In genomic region chr12:31325877-31326631, GRCh38 we compare ENCODE assay signal across 8 cellular contexts. TPM values are rescaled to one million over a fixed set of nuclear protein-coding genes. Genes with fewer than 3 reads are reported as not detected.
DNase-seq lines count a peak whose midpoint lies in the region; ATAC-seq and TF ChIP-seq lines count a peak whose summit lies in the region.

TSS of gene SINHCAF (minus strand) at chr12:31326150. CDS start at chr12:31298204, 27,946 bp downstream.

- H3K9me2 ChIP-seq in SK-N-SH: no peaks in the 10 kb centered on the region

- ATAC-seq in HG02571 (IDR thresholded peaks at IDR 0.05; ENCODE audit: unreplicated experiment): peak; percentile 46

- H3K27me3 ChIP-seq in SK-N-SH (ENCODE audit: insufficient read depth) (no peaks in the 10 kb centered on the region), suprapubic skin (no peaks in the 10 kb centered on the region)

- TF ChIP-seq CTCF in SK-N-SH (IDR thresholded peaks at IDR 0.05) (no peak), suprapubic skin (IDR thresholded peaks at IDR 0.05) (no peak)

- H3K4me1 ChIP-seq in SK-N-SH (ENCODE audit: control insufficient read depth in 1 of 2, insufficient read depth in 2 of 2, low read depth in 1 of 2, low read length in 1 of 2): peaks cover 4 to 20% of the 10 kb centered on the region in 2 experiments; a peak in 3 of 4 replicates
- H3K4me1 ChIP-seq in suprapubic skin: peaks cover 24% of the 10 kb centered on the region

- POLR2A ChIA-PET in SK-N-SH (lab: Yijun Ruan, JAX): interaction anchor here (0.6 to 0.9 kb wide), 5 partner anchors 19 to 488 kb away, joined by 3 to 4 read pairs (median 3); no protein-coding TSS in a partner anchor

- H4K20me1 ChIP-seq in SK-N-SH (ENCODE audit: insufficient read depth): peaks cover 4% of the 10 kb centered on the region; the same call in 1 of the 2 replicates

- peak within 1 kb of the TSS; percentile 75 for H2AFZ ChIP-seq in SK-N-SH (ENCODE audit: low read depth)

- DNase-seq in GM04504 (ENCODE audit: low read depth): peak; percentile 90
- peak; percentile 99 for DNase-seq in NCI-H1048 (lab: John Stamatoyannopoulos, UW)
- peak; percentile 97 for DNase-seq in SK-N-SH
- peak; percentile 99 for DNase-seq in activated naive CD4-positive, alpha-beta T cell treated with anti-CD3 and anti-CD28 coated beads, Interleukin-2, amount 50 U/mL, for 16 hours
- peak; percentile 97 for DNase-seq in globus pallidus (ENCODE audit: low spot score)
- DNase-seq in nucleus accumbens (lab: John Stamatoyannopoulos, UW): peak; percentile 52 to 99 (median 94)
- DNase-seq in suprapubic skin (ENCODE audit: low spot score in 2 of 2): peak; percentile 100

- H3K36me3 ChIP-seq in SK-N-SH (replicated peaks in 1 of 2; ENCODE audit: control insufficient read depth in 1 of 2, insufficient read depth in 2 of 2, low read length in 1 of 2) (no peaks in the 10 kb centered on the region), suprapubic skin (no peaks in the 10 kb centered on the region)

- H3K27ac ChIP-seq in SK-N-SH (ENCODE audit: low read depth in 2 of 2, low read length in 1 of 2) (peak within 1 kb of the TSS; percentile 83 to 96), suprapubic skin (peak within 1 kb of the TSS; percentile 94)

- peak within 1 kb of the TSS; percentile 86 for H3K9ac ChIP-seq in SK-N-SH

- TF ChIP-seq EP300 in SK-N-SH (IDR thresholded peaks at IDR 0.05; ENCODE audit: borderline replicate concordance in 1 of 2, low read depth in 1 of 2, low read length in 1 of 2): no peak
- TF ChIP-seq EP300 in suprapubic skin (IDR thresholded peaks at IDR 0.05): no peak

- CTCF ChIA-PET in SK-N-SH (lab: Yijun Ruan, JAX): interaction anchor here (0.7 to 1.2 kb wide), 2 partner anchors 22 to 54 kb away, joined by 3 to 4 read pairs; no protein-coding TSS in a partner anchor

- 1% methylated on average over 39 of the region's 55 CpGs for WGBS in SK-N-SH (ENCODE audit: low lambda C conversion rate)
- under 1% methylated on average over 44 of the region's 55 CpGs for WGBS in suprapubic skin

- no peak for TF ChIP-seq RAD21 in SK-N-SH (IDR thresholded peaks at IDR 0.05; ENCODE audit: low read length)

- peak within 1 kb of the TSS; percentile 97 for H3K4me2 ChIP-seq in SK-N-SH

- H3K9me3 ChIP-seq in SK-N-SH (no peaks in the 10 kb centered on the region), suprapubic skin (no peaks in the 10 kb centered on the region)

- peak in 1 of 2 donors; percentile 36 for TF ChIP-seq POLR2A in suprapubic skin (IDR thresholded peaks at IDR 0.05)

- peaks cover 48% of the 10 kb centered on the region for H3K79me2 ChIP-seq in SK-N-SH (ENCODE audit: insufficient read depth)

- H3K4me3 ChIP-seq in SK-N-SH (ENCODE audit: low read depth in 2 of 2, low read length in 1 of 2): peak within 1 kb of the TSS; percentile 76 to 80
- peak within 1 kb of the TSS; percentile 91 for H3K4me3 ChIP-seq in suprapubic skin

- H3F3A ChIP-seq in SK-N-SH (replicated peaks; ENCODE audit: insufficient read depth): peaks cover 26% of the 10 kb centered on the region

TF ChIP-seq in SK-N-SH, 30 proteins besides CTCF, POLR2A, EP300 and RAD21:
- TF ChIP-seq MAX (IDR thresholded peaks at IDR 0.05; ENCODE audit: low read depth) (peak; percentile 65; the same call in 1 of the 2 replicates), RFX5 (IDR thresholded peaks at IDR 0.05; ENCODE audit: low read length) (peak; percentile 92), PBX3 (IDR thresholded peaks at IDR 0.05) (no peak), REST (IDR thresholded peaks at IDR 0.05; ENCODE audit: low read depth, low read length) (no peak), MXI1 (IDR thresholded peaks at IDR 0.05; ENCODE audit: low read depth, low read length) (0 out of 2 replicates have a peak, but pooled peaks have one; percentile 7), FOXM1 (IDR thresholded peaks at IDR 0.05; ENCODE audit: low read depth) (no peak), IRF3 (IDR thresholded peaks at IDR 0.05; ENCODE audit: low read depth, low read length) (no peak), NFIC (IDR thresholded peaks at IDR 0.05; ENCODE audit: borderline replicate concordance) (no peak), NRF1 (IDR thresholded peaks at IDR 0.05; ENCODE audit: low read depth, low read length) (peak; percentile 96), FOXJ3 (CRISPR knock-in tag; IDR thresholded peaks at IDR 0.05) (peak; percentile 60), CHD2 (IDR thresholded peaks at IDR 0.05; ENCODE audit: low read length, partially characterized antibody) (no peak), ZBTB33 (IDR thresholded peaks at IDR 0.05; ENCODE audit: borderline replicate concordance, low read depth) (no peak), POLR2AphosphoS5 (IDR thresholded peaks at IDR 0.05; ENCODE audit: low read depth, low read length) (peak; percentile 98), JUND (IDR thresholded peaks at IDR 0.05) (no peak), TAF1 (IDR thresholded peaks at IDR 0.05; ENCODE audit: borderline replicate concordance, low read depth, low read length) (peak; percentile 95), RCOR1 (IDR thresholded peaks at IDR 0.05; ENCODE audit: low read length) (no peak), TCF12 (IDR thresholded peaks at IDR 0.05) (no peak)
TF ChIP-seq in SK-N-SH: peak in this region for 7.

RNA-seq across cellular contexts. Expression of gene SINHCAF, which starts in this region (rescaled TPM):
- 22.2 and 24.3 TPM in 2 replicates for polyA plus RNA-seq in SK-N-SH (2012; rRNA removed)
- polyA plus RNA-seq in SK-N-SH (2012; cell fraction: cytosol; rRNA removed): 37.0 and 47.4 TPM in 2 replicates
- 8.4 and 19.6 TPM in 2 replicates for polyA plus RNA-seq in SK-N-SH (2012; cell fraction: nucleus; rRNA removed)
- 10 to 100 TPM; 47.8 to 86.1 (median 66.3) TPM for total RNA-seq in suprapubic skin

Comparison
In these comparisons a context has a peak if more than half of its experiments do, and no peak if none do; other contexts are left out.
1. Peak in every context shown above with its lines: DNase-seq, ATAC-seq, H3K4me3 ChIP-seq and H3K27ac ChIP-seq.